Comparison of ENCODE assay signal across 1 cellular context in the genomic region with DNA sequence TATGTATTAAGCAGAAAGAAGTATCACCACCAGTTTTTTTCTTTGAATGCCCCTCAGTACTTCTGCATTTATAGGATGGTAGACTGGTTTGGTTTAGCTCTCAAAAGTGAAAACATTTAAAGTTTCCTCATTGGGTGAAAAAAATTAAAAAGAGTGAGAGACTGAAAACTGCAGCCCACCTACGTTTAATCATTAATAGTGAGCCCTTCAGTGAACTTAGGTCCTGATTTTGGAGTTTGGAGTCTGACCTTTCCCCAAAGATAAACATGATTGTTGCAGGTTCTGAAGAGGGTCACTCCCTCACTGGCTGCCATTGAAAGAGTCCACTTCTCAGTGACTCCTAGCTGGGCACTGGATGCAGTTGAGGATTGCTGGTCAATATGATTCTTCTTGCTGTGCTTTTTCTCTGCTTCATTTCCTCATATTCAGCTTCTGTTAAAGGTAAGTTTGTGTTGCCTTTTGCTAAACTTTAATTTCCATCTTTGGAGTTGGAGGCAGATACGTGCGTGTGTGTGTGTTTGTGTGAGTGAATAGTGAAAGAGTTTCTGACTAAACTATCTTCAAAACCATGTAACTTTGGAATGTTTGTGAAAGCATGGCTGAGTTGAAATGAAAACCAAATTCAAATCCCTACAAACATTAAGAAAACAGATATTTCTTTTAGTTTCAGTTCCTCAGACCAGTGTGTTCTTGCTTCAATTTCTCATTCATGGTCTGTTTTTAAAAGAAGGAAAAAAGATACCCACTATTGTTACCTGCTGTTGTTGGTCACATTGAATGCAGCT.
A peak's percentile ranks its signal among the peaks of the same experiment; 100 is the strongest.
TF ChIP-seq lines count a peak whose summit lies in the region.

Gene MTTP (plus strand): TSS at position 295 of the 785 bp plus-strand sequence. CDS start 86 bp downstream, at position 381.

TF ChIP-seq in HepG2, 621 proteins besides CTCF, POLR2A, EP300 and RAD21 (continued from another document and continues in another):
- TF ChIP-seq GZF1 (CRISPR knock-in tag; IDR thresholded peaks at IDR 0.05) (peak; percentile 52; the same call in 1 of the 2 replicates), PITX1 (CRISPR knock-in tag; IDR thresholded peaks at IDR 0.05) (peak; percentile 66; the same call in 1 of the 2 replicates), ZNF879 (CRISPR knock-in tag; IDR thresholded peaks at IDR 0.05) (no peak), CBX1 (IDR thresholded peaks at IDR 0.05; ENCODE audit: low read depth) (no peak), RXRA (CRISPR knock-in tag; IDR thresholded peaks at IDR 0.05) (no peak; the same call in 1 of the 2 replicates), E2F1 (CRISPR knock-in tag; IDR thresholded peaks at IDR 0.05) (no peak), ZNF546 (CRISPR knock-in tag; conservative IDR thresholded peaks at IDR 0.05) (no peak), SETDB1 (CRISPR knock-in tag; IDR thresholded peaks at IDR 0.05; ENCODE audit: borderline replicate concordance) (no peak), TEF (CRISPR knock-in tag; IDR thresholded peaks at IDR 0.05) (no peak), XRCC5 (optimal IDR thresholded peaks at IDR 0.05; ENCODE audit: low read length) (peak; percentile 41), PPARG (CRISPR knock-in tag; conservative IDR thresholded peaks at IDR 0.05) (peak; percentile 85), JUND (CRISPR knock-in tag; IDR thresholded peaks at IDR 0.05) (no peak), ZMYM3 (CRISPR knock-in tag; IDR thresholded peaks at IDR 0.05) (peak; percentile 73; the same call in 1 of the 2 replicates), YY1 (IDR thresholded peaks at IDR 0.05; ENCODE audit: insufficient read depth, insufficient replicate concordance, low read depth, low read length) (peak; percentile 75), DMAP1 (CRISPR knock-in tag; IDR thresholded peaks at IDR 0.05) (peak; percentile 70; the same call in 1 of the 2 replicates), ZNF749 (CRISPR knock-in tag; IDR thresholded peaks at IDR 0.05; ENCODE audit: borderline replicate concordance) (no peak), RCOR2 (CRISPR knock-in tag; IDR thresholded peaks at IDR 0.05) (peak; percentile 63), ZNF354B (CRISPR knock-in tag; IDR thresholded peaks at IDR 0.05) (no peak), ZNF800 (CRISPR knock-in tag; IDR thresholded peaks at IDR 0.05) (0 out of 2 replicates have a peak, but pooled peaks have one; percentile 58), ZNF543 (CRISPR knock-in tag; IDR thresholded peaks at IDR 0.05) (no peak), NFYB (CRISPR knock-in tag; IDR thresholded peaks at IDR 0.05) (no peak), ZMYM4 (CRISPR knock-in tag; IDR thresholded peaks at IDR 0.05) (peak; percentile 89), CENPT (CRISPR knock-in tag; IDR thresholded peaks at IDR 0.05; ENCODE audit: low read depth) (no peak), KAT8 (CRISPR knock-in tag; IDR thresholded peaks at IDR 0.05) (peak; percentile 69), ZFP37 (CRISPR knock-in tag; IDR thresholded peaks at IDR 0.05; ENCODE audit: borderline replicate concordance) (no peak), ZNF777 (CRISPR knock-in tag; IDR thresholded peaks at IDR 0.05) (0 out of 2 replicates have a peak, but pooled peaks have one; percentile 31), ARNTL (CRISPR knock-in tag; IDR thresholded peaks at IDR 0.05) (peak; percentile 58; the same call in 1 of the 2 replicates), PRDM15 (CRISPR knock-in tag; IDR thresholded peaks at IDR 0.05) (0 out of 2 replicates have a peak, but pooled peaks have one; percentile 20), CCAR2 (optimal IDR thresholded peaks at IDR 0.05; ENCODE audit: low read depth, low read length) (no peak), ADNP (CRISPR knock-in tag; IDR thresholded peaks at IDR 0.05) (no peak), CREM (IDR thresholded peaks at IDR 0.05) (peak; percentile 69), CREM (CRISPR knock-in tag; IDR thresholded peaks at IDR 0.05) (no peak), HNF4A (CRISPR knock-in tag; IDR thresholded peaks at IDR 0.05) (peak; percentile 98), RBAK (CRISPR knock-in tag; IDR thresholded peaks at IDR 0.05) (0 out of 2 replicates have a peak, but pooled peaks have one; percentile 20), KMT2A (CRISPR knock-in tag; IDR thresholded peaks at IDR 0.05) (peak; percentile 35; the same call in 1 of the 2 replicates), POGZ (CRISPR knock-in tag; IDR thresholded peaks at IDR 0.05) (peak; percentile 86), HHEX (CRISPR knock-in tag; IDR thresholded peaks at IDR 0.05) (no peak), ZNF282 (IDR thresholded peaks at IDR 0.05; ENCODE audit: partially characterized antibody) (no peak), NCOR1 (IDR thresholded peaks at IDR 0.05; ENCODE audit: borderline replicate concordance, low read length) (peak; percentile 91), FOXA3 (CRISPR knock-in tag; IDR thresholded peaks at IDR 0.05) (peak; percentile 89), FOSL2 (CRISPR knock-in tag; IDR thresholded peaks at IDR 0.05) (0 out of 2 replicates have a peak, but pooled peaks have one; percentile 27), SP140L (CRISPR knock-in tag; IDR thresholded peaks at IDR 0.05; ENCODE audit: borderline replicate concordance) (0 out of 2 replicates have a peak, but pooled peaks have one; percentile 76), MLXIP (CRISPR knock-in tag; IDR thresholded peaks at IDR 0.05; ENCODE audit: borderline replicate concordance) (peak; percentile 21; the same call in 1 of the 2 replicates)
- TF ChIP-seq, protein P1, sequence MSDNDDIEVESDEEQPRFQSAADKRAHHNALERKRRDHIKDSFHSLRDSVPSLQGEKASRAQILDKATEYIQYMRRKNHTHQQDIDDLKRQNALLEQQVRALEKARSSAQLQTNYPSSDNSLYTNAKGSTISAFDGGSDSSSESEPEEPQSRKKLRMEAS (IDR thresholded peaks at IDR 0.05): peak; percentile 40; the same call in 1 of the 2 replicates
- TF ChIP-seq, protein P2, sequence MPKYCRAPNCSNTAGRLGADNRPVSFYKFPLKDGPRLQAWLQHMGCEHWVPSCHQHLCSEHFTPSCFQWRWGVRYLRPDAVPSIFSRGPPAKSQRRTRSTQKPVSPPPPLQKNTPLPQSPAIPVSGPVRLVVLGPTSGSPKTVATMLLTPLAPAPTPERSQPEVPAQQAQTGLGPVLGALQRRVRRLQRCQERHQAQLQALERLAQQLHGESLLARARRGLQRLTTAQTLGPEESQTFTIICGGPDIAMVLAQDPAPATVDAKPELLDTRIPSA (CRISPR knock-in tag; IDR thresholded peaks at IDR 0.05; ENCODE audit: borderline replicate concordance): no peak
- TF ChIP-seq, protein P3, sequence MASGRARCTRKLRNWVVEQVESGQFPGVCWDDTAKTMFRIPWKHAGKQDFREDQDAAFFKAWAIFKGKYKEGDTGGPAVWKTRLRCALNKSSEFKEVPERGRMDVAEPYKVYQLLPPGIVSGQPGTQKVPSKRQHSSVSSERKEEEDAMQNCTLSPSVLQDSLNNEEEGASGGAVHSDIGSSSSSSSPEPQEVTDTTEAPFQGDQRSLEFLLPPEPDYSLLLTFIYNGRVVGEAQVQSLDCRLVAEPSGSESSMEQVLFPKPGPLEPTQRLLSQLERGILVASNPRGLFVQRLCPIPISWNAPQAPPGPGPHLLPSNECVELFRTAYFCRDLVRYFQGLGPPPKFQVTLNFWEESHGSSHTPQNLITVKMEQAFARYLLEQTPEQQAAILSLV (CRISPR knock-in tag; IDR thresholded peaks at IDR 0.05; ENCODE audit: borderline replicate concordance): no peak
- TF ChIP-seq, protein P4, sequence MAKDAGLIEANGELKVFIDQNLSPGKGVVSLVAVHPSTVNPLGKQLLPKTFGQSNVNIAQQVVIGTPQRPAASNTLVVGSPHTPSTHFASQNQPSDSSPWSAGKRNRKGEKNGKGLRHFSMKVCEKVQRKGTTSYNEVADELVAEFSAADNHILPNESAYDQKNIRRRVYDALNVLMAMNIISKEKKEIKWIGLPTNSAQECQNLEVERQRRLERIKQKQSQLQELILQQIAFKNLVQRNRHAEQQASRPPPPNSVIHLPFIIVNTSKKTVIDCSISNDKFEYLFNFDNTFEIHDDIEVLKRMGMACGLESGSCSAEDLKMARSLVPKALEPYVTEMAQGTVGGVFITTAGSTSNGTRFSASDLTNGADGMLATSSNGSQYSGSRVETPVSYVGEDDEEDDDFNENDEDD (CRISPR knock-in tag; IDR thresholded peaks at IDR 0.05; ENCODE audit: borderline replicate concordance): 0 out of 2 replicates have a peak, but pooled peaks have one; percentile 17
- TF ChIP-seq, protein P5, sequence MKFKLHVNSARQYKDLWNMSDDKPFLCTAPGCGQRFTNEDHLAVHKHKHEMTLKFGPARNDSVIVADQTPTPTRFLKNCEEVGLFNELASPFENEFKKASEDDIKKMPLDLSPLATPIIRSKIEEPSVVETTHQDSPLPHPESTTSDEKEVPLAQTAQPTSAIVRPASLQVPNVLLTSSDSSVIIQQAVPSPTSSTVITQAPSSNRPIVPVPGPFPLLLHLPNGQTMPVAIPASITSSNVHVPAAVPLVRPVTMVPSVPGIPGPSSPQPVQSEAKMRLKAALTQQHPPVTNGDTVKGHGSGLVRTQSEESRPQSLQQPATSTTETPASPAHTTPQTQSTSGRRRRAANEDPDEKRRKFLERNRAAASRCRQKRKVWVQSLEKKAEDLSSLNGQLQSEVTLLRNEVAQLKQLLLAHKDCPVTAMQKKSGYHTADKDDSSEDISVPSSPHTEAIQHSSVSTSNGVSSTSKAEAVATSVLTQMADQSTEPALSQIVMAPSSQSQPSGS (CRISPR knock-in tag; IDR thresholded peaks at IDR 0.05): peak; percentile 46; the same call in 1 of the 2 replicates
